23 cellular contexts compared by ENCODE assay signal in the genomic region with DNA sequence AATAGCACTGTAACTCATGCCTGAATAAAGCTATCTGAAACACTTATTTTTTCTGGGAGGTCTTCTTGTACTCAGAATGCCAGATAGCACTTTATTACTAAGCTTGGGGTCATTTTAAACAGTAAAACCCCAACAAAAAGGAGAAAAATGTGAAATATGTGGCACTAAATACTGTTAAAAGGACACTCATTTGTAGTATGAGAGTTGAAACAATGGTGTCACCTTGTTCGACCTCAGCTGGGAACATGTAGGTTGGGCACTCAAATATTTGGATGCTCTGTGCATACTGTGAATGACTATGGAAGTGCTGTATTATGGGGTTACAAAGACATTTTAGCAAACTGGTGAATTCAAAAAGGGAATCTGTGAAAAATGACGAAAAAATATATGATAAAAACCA.
"Had no signal": no experiment of that assay in that cellular context is flagged by ENCODE, and none has a peak within 500 bp of the region (broad histone marks: within the 10 kb centered on the region; RNA-seq: fewer than 3 reads in every experiment).

No MANE protein-coding gene starts in this region.

- H3K27me3 Mint-ChIP-seq: dendritic cell treated with granulocyte-macrophage colony-stimulating factor and Interleukin-4, amounts not matched to agents 40 ng/mL and 50 ng/mL, for 4 days; effector memory CD8-positive, alpha-beta T cell; naive thymus-derived CD8-positive, alpha-beta T cell; progenitor cell of endocrine pancreas; stimulated activated naive CD8-positive, alpha-beta T cell treated with anti-CD3 and anti-CD28 coated beads, Interleukin-15, Interleukin-2, amounts not matched to agents 100 ng/mL and 50 ng/mL, for 24 hours had no signal

- H3K4me1 Mint-ChIP-seq: stimulated activated effector memory CD8-positive, alpha-beta T cell treated with anti-CD3 and anti-CD28 coated beads, Interleukin-12 subunit alpha, Interleukin-12 subunit beta, amount 100 ng/mL, for 72 hours had no signal

- ATAC-seq: effector memory CD8-positive, alpha-beta T cell; gastroesophageal sphincter; left cardiac atrium; left ventricle myocardium superior; mucosa of descending colon; naive thymus-derived CD8-positive, alpha-beta T cell; right cardiac atrium; stimulated activated effector memory CD8-positive, alpha-beta T cell treated with anti-CD3 and anti-CD28 coated beads, Interleukin-12 subunit alpha, Interleukin-12 subunit beta, amount 100 ng/mL, for 72 hours had no signal

- H3K4me1 ChIP-seq: esophagus muscularis mucosa, gastroesophageal sphincter, tibial artery, upper lobe of left lung, uterus had no signal

- H3K36me3 ChIP-seq: ovary, uterus had no signal

- H3K4me3 ChIP-seq: esophagus muscularis mucosa, gastroesophageal sphincter, mucosa of descending colon, ovary, tibial artery, upper lobe of left lung, uterus had no signal

- H3K27ac Mint-ChIP-seq: dendritic cell treated with granulocyte-macrophage colony-stimulating factor and Interleukin-4, amounts not matched to agents 40 ng/mL and 50 ng/mL, for 4 days; effector memory CD8-positive, alpha-beta T cell; progenitor cell of endocrine pancreas; stimulated activated effector memory CD8-positive, alpha-beta T cell treated with anti-CD3 and anti-CD28 coated beads, Interleukin-12 subunit alpha, Interleukin-12 subunit beta, amount 100 ng/mL, for 72 hours; stimulated activated naive CD8-positive, alpha-beta T cell treated with anti-CD3 and anti-CD28 coated beads, Interleukin-15, Interleukin-2, amounts not matched to agents 100 ng/mL and 50 ng/mL, for 24 hours had no signal

- DNase-seq: effector memory CD8-positive, alpha-beta T cell; foreskin fibroblast; glutamatergic neuron; kidney; left cardiac atrium; left ventricle myocardium superior; mucosa of descending colon; naive thymus-derived CD8-positive, alpha-beta T cell; ovary; right cardiac atrium; stimulated activated CD4-positive, alpha-beta T cell treated with anti-CD3 and anti-CD28 coated beads, Interleukin-4, amount 100 ng/mL, for 1 hour; stimulated activated CD8-positive, alpha-beta memory T cell treated with anti-CD3 and anti-CD28 coated beads, Interleukin-4, amount 100 ng/mL, for 48 hours; tibial artery; upper lobe of left lung; uterus had no signal

- H3K9me3 ChIP-seq: esophagus muscularis mucosa, gastroesophageal sphincter, mucosa of descending colon, ovary, tibial artery, upper lobe of left lung, uterus had no signal

- H3K27ac ChIP-seq: epithelial cell of prostate, esophagus muscularis mucosa, gastroesophageal sphincter, ovary, tibial artery, upper lobe of left lung, uterus had no signal

- FAIRE-seq: colon had no signal

- H3K27me3 ChIP-seq: esophagus muscularis mucosa, gastroesophageal sphincter, ovary, tibial artery, upper lobe of left lung, uterus had no signal

- H3K4me3 Mint-ChIP-seq: dendritic cell treated with granulocyte-macrophage colony-stimulating factor and Interleukin-4, amounts not matched to agents 40 ng/mL and 50 ng/mL, for 4 days; effector memory CD8-positive, alpha-beta T cell; naive thymus-derived CD8-positive, alpha-beta T cell; stimulated activated effector memory CD8-positive, alpha-beta T cell treated with anti-CD3 and anti-CD28 coated beads, Interleukin-12 subunit alpha, Interleukin-12 subunit beta, amount 100 ng/mL, for 72 hours; stimulated activated naive CD8-positive, alpha-beta T cell treated with anti-CD3 and anti-CD28 coated beads, Interleukin-15, Interleukin-2, amounts not matched to agents 100 ng/mL and 50 ng/mL, for 24 hours had no signal

- H3K9me3 Mint-ChIP-seq: dendritic cell treated with granulocyte-macrophage colony-stimulating factor and Interleukin-4, amounts not matched to agents 40 ng/mL and 50 ng/mL, for 4 days; effector memory CD8-positive, alpha-beta T cell; naive thymus-derived CD8-positive, alpha-beta T cell; stimulated activated effector memory CD8-positive, alpha-beta T cell treated with anti-CD3 and anti-CD28 coated beads, Interleukin-12 subunit alpha, Interleukin-12 subunit beta, amount 100 ng/mL, for 72 hours; stimulated activated naive CD8-positive, alpha-beta T cell treated with anti-CD3 and anti-CD28 coated beads, Interleukin-15, Interleukin-2, amounts not matched to agents 100 ng/mL and 50 ng/mL, for 24 hours had no signal
